Comparison of ENCODE assay signal across 17 cellular contexts in the genomic region with DNA sequence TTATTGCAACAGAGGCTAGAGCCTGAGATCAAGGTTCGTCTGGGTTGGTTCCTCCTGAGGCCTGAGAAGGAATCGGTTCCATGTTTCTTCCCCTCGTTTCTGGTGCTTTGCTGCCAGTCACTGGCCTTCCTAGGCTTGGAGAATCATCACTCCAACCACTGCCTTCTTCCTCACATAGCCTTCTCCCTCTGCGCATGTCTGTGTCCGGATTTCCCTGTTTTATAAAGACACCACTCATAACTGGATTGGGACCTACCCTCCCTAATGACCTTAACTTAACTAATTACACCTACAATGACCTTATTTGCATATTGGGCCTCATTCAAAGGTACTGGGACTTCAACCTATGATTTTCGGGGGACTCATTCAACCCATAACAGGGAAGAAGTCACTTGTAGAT.
DNase-seq lines count a peak whose midpoint lies in the region; ATAC-seq and TF ChIP-seq lines count a peak whose summit lies in the region.
"Had no signal": no experiment of that assay in that cellular context is flagged by ENCODE, and none has a peak within 500 bp of the region (broad histone marks: within the 10 kb centered on the region; RNA-seq: fewer than 3 reads in every experiment).

No MANE protein-coding gene starts in this region.

- H3K27me3 ChIP-seq in left ventricle myocardium inferior (ENCODE audit: low read depth) = no peaks in the 10 kb centered on the region
- no peaks in the 10 kb centered on the region for H3K27me3 ChIP-seq in right atrium auricular region
- H3K27me3 ChIP-seq in trophoblast cell (ENCODE audit: insufficient read depth, low read length) = no peaks in the 10 kb centered on the region
- no peaks in the 10 kb centered on the region for H3K27me3 ChIP-seq in psoas muscle (ENCODE audit: insufficient read depth in 3 of 3, low read length in 2 of 3)
- H3K27me3 ChIP-seq: BLaER1 had no signal

- ATAC-seq in left colon (peak; percentile 44), HG03442 (IDR thresholded peaks at IDR 0.05; ENCODE audit: unreplicated experiment) (no peak), psoas muscle (no peak)
- ATAC-seq: CD8-positive, alpha-beta T cell; HCT116 had no signal

- intact Hi-C loops in left ventricle myocardium inferior (cut with micrococcal nuclease) = no loop called here
- intact Hi-C loops in left colon (cut with DNase I, micrococcal nuclease) = no loop called here
- intact Hi-C loops in psoas muscle (cut with DNase I) = no loop called here

- no peak overlapping the region for H4K8ac ChIP-seq in trophoblast cell (ENCODE audit: low read depth, low read length)

- no peak overlapping the region for H2AFZ ChIP-seq in trophoblast cell (ENCODE audit: insufficient read depth, low read length, poor library complexity)

- no peak overlapping the region for H3K9ac ChIP-seq in trophoblast cell (ENCODE audit: low read length)
- H3K9ac ChIP-seq: BLaER1 had no signal

- H3K79me2 ChIP-seq in trophoblast cell (ENCODE audit: control insufficient read depth, insufficient read depth, low read length, poor library complexity) = no peaks in the 10 kb centered on the region

- H3K27ac ChIP-seq in left ventricle myocardium inferior (replicated peaks) (peak overlapping the region; percentile 15), right atrium auricular region (no peak overlapping the region), trophoblast cell (ENCODE audit: low read depth, low read length) (peak overlapping the region; percentile 11), psoas muscle (no peak overlapping the region)
- H3K27ac ChIP-seq: 22Rv1, BLaER1, C4-2B had no signal

- H3K4me1 ChIP-seq in left ventricle myocardium inferior (peaks cover 14% of the 10 kb centered on the region), right atrium auricular region (no peaks in the 10 kb centered on the region), trophoblast cell (ENCODE audit: control insufficient read depth in 1 of 2, insufficient read depth in 2 of 2, low read length in 2 of 2) (peaks cover 4 to 7% of the 10 kb centered on the region in 2 experiments), psoas muscle (no peaks in the 10 kb centered on the region)

- H2BK5ac ChIP-seq in trophoblast cell (ENCODE audit: low read depth, low read length, poor library complexity) = no peak overlapping the region

- H3K14ac ChIP-seq in trophoblast cell (ENCODE audit: low read length) = no peak overlapping the region

- no peaks in the 10 kb centered on the region for H3K36me3 ChIP-seq in left ventricle myocardium inferior
- no peaks in the 10 kb centered on the region for H3K36me3 ChIP-seq in right atrium auricular region
- H3K36me3 ChIP-seq in trophoblast cell (ENCODE audit: control insufficient read depth in 1 of 2, insufficient read depth in 2 of 2, low read length in 2 of 2) = no peaks in the 10 kb centered on the region
- H3K36me3 ChIP-seq in psoas muscle (ENCODE audit: insufficient read depth in 1 of 2, low read depth in 1 of 2) = no peaks in the 10 kb centered on the region
- H3K36me3 ChIP-seq: BLaER1 had no signal

- peaks cover 2% of the 10 kb centered on the region for H3K9me3 ChIP-seq in left ventricle myocardium inferior (replicated peaks)
- no peaks in the 10 kb centered on the region for H3K9me3 ChIP-seq in right atrium auricular region
- no peaks in the 10 kb centered on the region for H3K9me3 ChIP-seq in trophoblast cell (ENCODE audit: insufficient read depth, low read depth, low read length)
- no peaks in the 10 kb centered on the region for H3K9me3 ChIP-seq in psoas muscle
- H3K9me3 ChIP-seq: BLaER1 had no signal

- H3K23ac ChIP-seq in trophoblast cell (ENCODE audit: low read length) = no peak overlapping the region

- H3K4ac ChIP-seq in trophoblast cell (ENCODE audit: low read depth, low read length) = no peak overlapping the region

- peaks cover 1% of the 10 kb centered on the region for H3K79me1 ChIP-seq in trophoblast cell (ENCODE audit: low read length)

- no peak overlapping the region for H2AK5ac ChIP-seq in trophoblast cell (ENCODE audit: low read length)

- WGBS in trophoblast cell (ENCODE audit: extremely low coverage, insufficient coverage, insufficient read length) = no CpG with 5 or more reads among the region's 6 CpGs
- WGBS in psoas muscle, 3 donors = 81 to 91% (median 88%) methylated on average over 6 of the region's 6 CpGs

- no peak overlapping the region for H2BK12ac ChIP-seq in trophoblast cell (ENCODE audit: low read length)

- H3K18ac ChIP-seq in trophoblast cell (ENCODE audit: low read length) = no peak overlapping the region

- H4K91ac ChIP-seq in trophoblast cell (ENCODE audit: low read depth, low read length) = peak overlapping the region; percentile 81

- no peak overlapping the region for H4K12ac ChIP-seq in trophoblast cell (ENCODE audit: low read depth, low read length)

- H3K4me2 ChIP-seq in trophoblast cell (ENCODE audit: low read length) = no peak overlapping the region
- H3K4me2 ChIP-seq: BLaER1, GM23338 had no signal

- TF ChIP-seq CTCF in left ventricle myocardium inferior (IDR thresholded peaks at IDR 0.05; ENCODE audit: borderline replicate concordance) (no peak), right atrium auricular region (IDR thresholded peaks at IDR 0.05) (no peak), psoas muscle (IDR thresholded peaks at IDR 0.05) (no peak)

- DNase-seq in left ventricle myocardium inferior (no peak), right atrium auricular region (ENCODE audit: low spot score) (no peak), left colon (no peak), trophoblast cell (no peak), NCI-H2081 treated with DMSO at 0.1 percent for 48 hours (lab: John Stamatoyannopoulos, UW) (no peak), psoas muscle (no peak)
- DNase-seq: CD4-positive, CD25-positive, alpha-beta regulatory T cell; CD8-positive, alpha-beta T cell; DMS 273 treated with DMSO at 0.1 percent for 48 hours; DND-41; H9 had no signal

- no peak overlapping the region for H3K4me3 ChIP-seq in left ventricle myocardium inferior
- no peak overlapping the region for H3K4me3 ChIP-seq in right atrium auricular region
- no peak overlapping the region for H3K4me3 ChIP-seq in trophoblast cell (ENCODE audit: low read depth, low read length)
- no peak overlapping the region for H3K4me3 ChIP-seq in psoas muscle
- H3K4me3 ChIP-seq: BLaER1, GM23338 had no signal

- H2BK120ac ChIP-seq in trophoblast cell (ENCODE audit: insufficient read depth, low read length, poor library complexity) = no peak overlapping the region

Comparison
In these comparisons a context has a peak if more than half of its experiments do, and no peak if none do; other contexts are left out.
1. H3K27ac ChIP-seq: peak in left ventricle myocardium inferior (single experiment) and trophoblast cell (single experiment); none in right atrium auricular region (0 of 2) and psoas muscle (single experiment).